ENCODE assay signal across 1 cellular context in the genomic region with DNA sequence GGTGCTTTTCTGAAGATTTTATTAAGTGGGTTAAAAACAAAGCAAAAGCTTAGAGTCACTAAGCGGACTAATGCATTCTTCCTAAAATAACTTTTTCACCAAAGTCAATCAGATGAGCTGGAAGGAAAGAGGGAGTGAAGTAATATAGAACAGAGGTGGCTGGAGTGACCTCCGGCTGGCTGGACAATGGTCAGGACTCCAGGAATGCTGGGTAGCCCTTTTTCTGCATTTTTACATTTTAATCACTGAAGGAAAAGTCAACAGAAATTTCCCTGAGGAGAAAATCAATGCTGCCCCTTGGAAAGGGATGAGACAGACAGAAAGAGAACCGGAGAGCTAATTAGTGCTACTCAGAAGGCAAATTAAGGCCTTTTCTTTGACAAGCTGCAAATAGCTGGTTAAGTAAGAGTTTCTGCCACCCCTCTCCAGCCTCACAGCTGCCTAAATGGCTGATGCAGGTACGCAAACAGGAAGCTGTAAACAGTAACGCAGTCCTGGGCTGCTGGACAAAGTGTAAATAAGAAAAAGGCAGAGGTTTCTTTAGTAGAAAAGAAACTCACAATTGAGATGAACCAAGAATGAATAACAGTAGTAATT.
TF ChIP-seq lines count a peak whose summit lies in the region.

No MANE protein-coding gene starts in this region.

TF ChIP-seq in liver, 16 proteins besides CTCF, POLR2A, EP300 and RAD21:
- TF ChIP-seq, protein P1, sequence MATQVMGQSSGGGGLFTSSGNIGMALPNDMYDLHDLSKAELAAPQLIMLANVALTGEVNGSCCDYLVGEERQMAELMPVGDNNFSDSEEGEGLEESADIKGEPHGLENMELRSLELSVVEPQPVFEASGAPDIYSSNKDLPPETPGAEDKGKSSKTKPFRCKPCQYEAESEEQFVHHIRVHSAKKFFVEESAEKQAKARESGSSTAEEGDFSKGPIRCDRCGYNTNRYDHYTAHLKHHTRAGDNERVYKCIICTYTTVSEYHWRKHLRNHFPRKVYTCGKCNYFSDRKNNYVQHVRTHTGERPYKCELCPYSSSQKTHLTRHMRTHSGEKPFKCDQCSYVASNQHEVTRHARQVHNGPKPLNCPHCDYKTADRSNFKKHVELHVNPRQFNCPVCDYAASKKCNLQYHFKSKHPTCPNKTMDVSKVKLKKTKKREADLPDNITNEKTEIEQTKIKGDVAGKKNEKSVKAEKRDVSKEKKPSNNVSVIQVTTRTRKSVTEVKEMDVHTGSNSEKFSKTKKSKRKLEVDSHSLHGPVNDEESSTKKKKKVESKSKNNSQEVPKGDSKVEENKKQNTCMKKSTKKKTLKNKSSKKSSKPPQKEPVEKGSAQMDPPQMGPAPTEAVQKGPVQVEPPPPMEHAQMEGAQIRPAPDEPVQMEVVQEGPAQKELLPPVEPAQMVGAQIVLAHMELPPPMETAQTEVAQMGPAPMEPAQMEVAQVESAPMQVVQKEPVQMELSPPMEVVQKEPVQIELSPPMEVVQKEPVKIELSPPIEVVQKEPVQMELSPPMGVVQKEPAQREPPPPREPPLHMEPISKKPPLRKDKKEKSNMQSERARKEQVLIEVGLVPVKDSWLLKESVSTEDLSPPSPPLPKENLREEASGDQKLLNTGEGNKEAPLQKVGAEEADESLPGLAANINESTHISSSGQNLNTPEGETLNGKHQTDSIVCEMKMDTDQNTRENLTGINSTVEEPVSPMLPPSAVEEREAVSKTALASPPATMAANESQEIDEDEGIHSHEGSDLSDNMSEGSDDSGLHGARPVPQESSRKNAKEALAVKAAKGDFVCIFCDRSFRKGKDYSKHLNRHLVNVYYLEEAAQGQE (IDR thresholded peaks at IDR 0.05) = no peak
- peak in 1 of 2 donors; percentile 46 for TF ChIP-seq JUND (IDR thresholded peaks at IDR 0.05)
- TF ChIP-seq HNF4G (IDR thresholded peaks at IDR 0.05) = no peak
- TF ChIP-seq FOXA2 (IDR thresholded peaks at IDR 0.05) = no peak
- peak; percentile 76 to 90 for TF ChIP-seq HNF4A (conservative IDR thresholded peaks at IDR 0.05)
- no peak for TF ChIP-seq NR2F2 (IDR thresholded peaks at IDR 0.05)
- TF ChIP-seq, protein P2, sequence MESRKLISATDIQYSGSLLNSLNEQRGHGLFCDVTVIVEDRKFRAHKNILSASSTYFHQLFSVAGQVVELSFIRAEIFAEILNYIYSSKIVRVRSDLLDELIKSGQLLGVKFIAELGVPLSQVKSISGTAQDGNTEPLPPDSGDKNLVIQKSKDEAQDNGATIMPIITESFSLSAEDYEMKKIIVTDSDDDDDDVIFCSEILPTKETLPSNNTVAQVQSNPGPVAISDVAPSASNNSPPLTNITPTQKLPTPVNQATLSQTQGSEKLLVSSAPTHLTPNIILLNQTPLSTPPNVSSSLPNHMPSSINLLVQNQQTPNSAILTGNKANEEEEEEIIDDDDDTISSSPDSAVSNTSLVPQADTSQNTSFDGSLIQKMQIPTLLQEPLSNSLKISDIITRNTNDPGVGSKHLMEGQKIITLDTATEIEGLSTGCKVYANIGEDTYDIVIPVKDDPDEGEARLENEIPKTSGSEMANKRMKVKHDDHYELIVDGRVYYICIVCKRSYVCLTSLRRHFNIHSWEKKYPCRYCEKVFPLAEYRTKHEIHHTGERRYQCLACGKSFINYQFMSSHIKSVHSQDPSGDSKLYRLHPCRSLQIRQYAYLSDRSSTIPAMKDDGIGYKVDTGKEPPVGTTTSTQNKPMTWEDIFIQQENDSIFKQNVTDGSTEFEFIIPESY (IDR thresholded peaks at IDR 0.05) = peak; percentile 35
- no peak for TF ChIP-seq FOXA1 (IDR thresholded peaks at IDR 0.05)
- TF ChIP-seq, protein P3, sequence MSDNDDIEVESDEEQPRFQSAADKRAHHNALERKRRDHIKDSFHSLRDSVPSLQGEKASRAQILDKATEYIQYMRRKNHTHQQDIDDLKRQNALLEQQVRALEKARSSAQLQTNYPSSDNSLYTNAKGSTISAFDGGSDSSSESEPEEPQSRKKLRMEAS (IDR thresholded peaks at IDR 0.05) = no peak
- peak; percentile 60 to 87 for TF ChIP-seq RXRA (IDR thresholded peaks at IDR 0.05)
- TF ChIP-seq GABPA (IDR thresholded peaks at IDR 0.05 in 1 of 2, conservative IDR thresholded peaks at IDR 0.05 in 1 of 2) = peak in 1 of 2 donors; percentile 30
- peak in 1 of 2 donors; percentile 55 for TF ChIP-seq EGR1 (IDR thresholded peaks at IDR 0.05; ENCODE audit: low read depth in 2 of 2)
- peak; percentile 65 for TF ChIP-seq YY1 (IDR thresholded peaks at IDR 0.05)
- no peak for TF ChIP-seq TAF1 (conservative IDR thresholded peaks at IDR 0.05)
- peak; percentile 53 for TF ChIP-seq SP1 (IDR thresholded peaks at IDR 0.05)
- TF ChIP-seq, protein P4, sequence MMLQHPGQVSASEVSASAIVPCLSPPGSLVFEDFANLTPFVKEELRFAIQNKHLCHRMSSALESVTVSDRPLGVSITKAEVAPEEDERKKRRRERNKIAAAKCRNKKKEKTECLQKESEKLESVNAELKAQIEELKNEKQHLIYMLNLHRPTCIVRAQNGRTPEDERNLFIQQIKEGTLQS (IDR thresholded peaks at IDR 0.05) = no peak
TF ChIP-seq in liver: peak in this region for 8.
